20 cellular contexts compared by ENCODE assay signal in the genomic region with DNA sequence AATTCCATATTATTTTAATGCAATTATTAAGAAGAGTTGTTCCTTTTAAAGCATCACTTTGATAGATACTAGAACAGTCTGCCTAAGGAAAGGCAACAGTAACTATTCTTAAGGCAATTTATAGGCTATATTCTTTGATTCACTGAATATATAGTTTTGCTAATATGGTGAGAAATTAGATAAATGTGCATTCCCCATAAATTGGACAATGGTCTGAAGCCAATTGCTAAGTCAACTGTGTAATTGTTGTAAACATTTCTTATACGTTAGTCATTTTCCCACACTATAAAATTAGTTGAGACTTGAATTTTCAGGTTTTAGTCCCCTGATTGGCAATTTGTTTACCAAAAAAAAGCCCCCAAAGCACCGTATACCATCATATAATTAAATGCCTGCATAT.
DNase-seq lines count a peak whose midpoint lies in the region; ATAC-seq, FAIRE-seq and TF ChIP-seq lines count a peak whose summit lies in the region.
"Had no signal": no experiment of that assay in that cellular context is flagged by ENCODE, and none has a peak within 500 bp of the region (broad histone marks: within the 10 kb centered on the region; RNA-seq: fewer than 3 reads in every experiment).

No MANE protein-coding gene starts in this region.

- H3K27me3 Mint-ChIP-seq in astrocyte (ENCODE audit: low read depth, unreplicated experiment), result no peaks in the 10 kb centered on the region

- no peak overlapping the region for H3K9ac ChIP-seq in astrocyte (ENCODE audit: low read length)
- H3K9ac ChIP-seq: BLaER1 treated with 17β-estradiol and CSF1 and Interleukin-3, amounts not matched to agents 10 nM and 100 nM had no signal

- ATAC-seq in HG03432 (IDR thresholded peaks at IDR 0.05; ENCODE audit: unreplicated experiment) (no peak), HG02798 (IDR thresholded peaks at IDR 0.05; ENCODE audit: poor library complexity, unreplicated experiment) (no peak)
- ATAC-seq: CD8-positive, alpha-beta T cell; K562 had no signal

- H3K27me3 ChIP-seq in astrocyte (ENCODE audit: insufficient read depth, low read length), result no peaks in the 10 kb centered on the region
- H3K27me3 ChIP-seq: BLaER1 treated with 17β-estradiol and CSF1 and Interleukin-3, amounts not matched to agents 10 nM and 100 nM had no signal

- H2AFZ ChIP-seq in astrocyte (ENCODE audit: low read depth, low read length), result no peak overlapping the region

- DNase-seq in ELR (ENCODE audit: low read depth) (peak; percentile 52), RPMI7951 (ENCODE audit: low read depth) (peak; percentile 46), astrocyte (ENCODE audit: low read depth) (peak; percentile 25), glomerular visceral epithelial cell (ENCODE audit: extremely low spot score) (peak; percentile 1), substantia nigra (lab: John Stamatoyannopoulos, UW) (no peak), DMS79 treated with DMSO at 0.1 percent for 48 hours (lab: John Stamatoyannopoulos, UW) (no peak)
- DNase-seq: 8988T; CD8-positive, alpha-beta T cell; DMS 273 treated with DMSO at 0.1 percent for 48 hours; DMS53; GF-D8; GOT3; H7; IMR-90 had no signal

- no peak overlapping the region for H3K4me3 ChIP-seq in astrocyte (ENCODE audit: insufficient read depth, low read depth, low read length)
- H3K4me3 ChIP-seq: BLaER1 treated with 17β-estradiol and CSF1 and Interleukin-3, amounts not matched to agents 10 nM and 100 nM; K562 had no signal

- H3K4me2 ChIP-seq in astrocyte (ENCODE audit: low read length), result no peak overlapping the region
- H3K4me2 ChIP-seq: BLaER1 treated with 17β-estradiol and CSF1 and Interleukin-3, amounts not matched to agents 10 nM and 100 nM had no signal

- no peaks in the 10 kb centered on the region for H3K36me3 ChIP-seq in astrocyte (ENCODE audit: insufficient read depth, low read length)
- H3K36me3 ChIP-seq: BLaER1 treated with 17β-estradiol and CSF1 and Interleukin-3, amounts not matched to agents 10 nM and 100 nM had no signal

- TF ChIP-seq CTCF in astrocyte (IDR thresholded peaks at IDR 0.05; ENCODE audit: insufficient read depth, low read depth, low read length), result no peak

- peaks cover 31% of the 10 kb centered on the region for H3K4me1 Mint-ChIP-seq in astrocyte (ENCODE audit: low read depth, unreplicated experiment)
- H3K4me1 Mint-ChIP-seq: B cell had no signal

- H3K9me3 ChIP-seq in astrocyte (ENCODE audit: insufficient read depth, low read depth, low read length), result no peaks in the 10 kb centered on the region
- H3K9me3 ChIP-seq: BLaER1 treated with 17β-estradiol and CSF1 and Interleukin-3, amounts not matched to agents 10 nM and 100 nM had no signal

- H3K79me2 ChIP-seq in astrocyte (ENCODE audit: insufficient read depth, low read length), result no peaks in the 10 kb centered on the region

- peaks cover 14% of the 10 kb centered on the region for H3K4me1 ChIP-seq in astrocyte (ENCODE audit: insufficient read depth, low read length)

- H3K4me3 Mint-ChIP-seq in astrocyte (ENCODE audit: unreplicated experiment), result no peak overlapping the region
- H3K4me3 Mint-ChIP-seq: B cell; CD8-positive, alpha-beta T cell had no signal

- H3K27ac Mint-ChIP-seq in astrocyte (ENCODE audit: unreplicated experiment), result no peak overlapping the region
- H3K27ac Mint-ChIP-seq: B cell; CD8-positive, alpha-beta T cell had no signal

- H3K36me3 Mint-ChIP-seq in astrocyte (ENCODE audit: low read depth, unreplicated experiment), result no peaks in the 10 kb centered on the region
- H3K36me3 Mint-ChIP-seq: CD8-positive, alpha-beta T cell had no signal

- no peaks in the 10 kb centered on the region for H4K20me1 ChIP-seq in astrocyte (ENCODE audit: insufficient read depth, low read length)
- H4K20me1 ChIP-seq: BLaER1 treated with 17β-estradiol and CSF1 and Interleukin-3, amounts not matched to agents 10 nM and 100 nM had no signal

- H3K9me3 Mint-ChIP-seq in astrocyte (ENCODE audit: unreplicated experiment), result no peaks in the 10 kb centered on the region
- H3K9me3 Mint-ChIP-seq: CD8-positive, alpha-beta T cell had no signal

- H3K27ac ChIP-seq in astrocyte (ENCODE audit: low read depth, low read length) (no peak overlapping the region), substantia nigra (ENCODE audit: low read depth, low read length, poor library complexity, severe bottlenecking) (no peak overlapping the region)
- H3K27ac ChIP-seq: BLaER1 treated with 17β-estradiol and CSF1 and Interleukin-3, amounts not matched to agents 10 nM and 100 nM had no signal

- no peak for FAIRE-seq in astrocyte (lab: Jason Lieb, UNC)
- FAIRE-seq: HTR-8/SVneo, K562 had no signal

Comparison
In these comparisons a context has a peak if more than half of its experiments do, and no peak if none do; other contexts are left out.
1. DNase-seq: peak in ELR (single experiment), RPMI7951 (single experiment), astrocyte (single experiment) and glomerular visceral epithelial cell (single experiment); none in substantia nigra (0 of 49) and DMS79 treated with DMSO at 0.1 percent for 48 hours (single experiment).